ENCODE assay signal across 21 cellular contexts in the genomic region with DNA sequence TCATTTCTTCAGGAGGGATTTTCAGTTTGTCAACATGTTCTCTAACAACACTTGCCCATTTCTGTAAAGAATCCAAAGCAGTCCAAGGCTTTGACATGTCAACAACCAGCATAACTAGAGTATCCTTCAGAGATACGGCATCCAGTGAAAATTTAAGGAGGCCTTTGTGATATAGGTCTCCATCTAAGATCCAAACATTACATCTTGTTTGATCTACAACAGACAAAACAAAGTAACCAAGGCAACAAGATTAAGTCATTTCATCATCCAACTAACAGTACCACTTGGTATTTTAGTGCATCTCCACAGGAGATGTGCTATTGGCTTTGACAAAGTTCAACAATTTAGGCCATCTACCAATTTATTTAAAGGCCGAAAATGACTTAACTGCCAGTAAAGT. TPM values are rescaled to one million over a fixed set of nuclear protein-coding genes. Genes with fewer than 3 reads are reported as not detected.
DNase-seq lines count a peak whose midpoint lies in the region; ATAC-seq and TF ChIP-seq lines count a peak whose summit lies in the region.
"Had no signal": no experiment of that assay in that cellular context is flagged by ENCODE, and none has a peak within 500 bp of the region (broad histone marks: within the 10 kb centered on the region; RNA-seq: fewer than 3 reads in every experiment).

No MANE protein-coding gene starts in this region.

- H3K27ac ChIP-seq in IMR-90 (ENCODE audit: insufficient read depth, low read length) (no peak overlapping the region), mammary epithelial cell (ENCODE audit: insufficient read depth, low read depth, low read length) (no peak overlapping the region), mesenchymal stem cell (ENCODE audit: low read length, poor library complexity, severe bottlenecking) (no peak overlapping the region), dorsolateral prefrontal cortex (peak overlapping the region in 2 of 59 donors; percentile 8 to 32)
- H3K27ac ChIP-seq: ascending aorta, sigmoid colon, SJSA1, vagina had no signal

- no peak for TF ChIP-seq RAD21 in IMR-90 (IDR thresholded peaks at IDR 0.05; ENCODE audit: low read length)

- WGBS in IMR-90 (ENCODE audit: extremely low coverage in 2 of 2, insufficient read length in 1 of 2), 2 experiments = no CpG with 5 or more reads among the region's 2 CpGs
- 92% methylated on average over 2 of the region's 2 CpGs for WGBS in mammary epithelial cell (ENCODE audit: low coverage, missing lambda C conversion rate)
- 93% methylated on average over 2 of the region's 2 CpGs for WGBS in mesenchymal stem cell

- no peak overlapping the region for H2AK9ac ChIP-seq in IMR-90 (replicated peaks; ENCODE audit: low read depth, low read length, poor library complexity)

- H3K23ac ChIP-seq in IMR-90 (ENCODE audit: low read depth, low read length) (no peak overlapping the region), mesenchymal stem cell (ENCODE audit: low read length in 2 of 2) (no peak overlapping the region)

- intact Hi-C loops in IMR-90 (cut with micrococcal nuclease) (no loop called here), mammary epithelial cell (cut with micrococcal nuclease) (no loop called here), dorsolateral prefrontal cortex (cut with DNase I) (no loop called here)

- no peak overlapping the region for H3K4me3 Mint-ChIP-seq in T-helper 2 cell treated with Interferon-gamma antibody and Interleukin-4, amounts not matched to agents 5 μg/mL and 100 μg/mL, for 36 hours
- no peak overlapping the region for H3K4me3 Mint-ChIP-seq in effector memory CD8-positive, alpha-beta T cell

- H4K8ac ChIP-seq in IMR-90 (ENCODE audit: low read depth in 2 of 2, low read length in 2 of 2) = no peak overlapping the region
- no peak overlapping the region for H4K8ac ChIP-seq in mesenchymal stem cell (ENCODE audit: low read length)

- no peak overlapping the region for H3K4me3 ChIP-seq in IMR-90 (ENCODE audit: insufficient read depth, low read depth, low read length)
- H3K4me3 ChIP-seq in mammary epithelial cell (replicated peaks in 1 of 3; ENCODE audit: insufficient read depth in 1 of 3, low read depth in 2 of 3, low read length in 3 of 3) = no peak overlapping the region
- H3K4me3 ChIP-seq in mesenchymal stem cell (ENCODE audit: insufficient read depth in 1 of 2, low read depth in 1 of 2, low read length in 2 of 2) = no peak overlapping the region
- no peak overlapping the region for H3K4me3 ChIP-seq in dorsolateral prefrontal cortex
- H3K4me3 ChIP-seq: ascending aorta, sigmoid colon, SJSA1, vagina had no signal

- H3K4me2 ChIP-seq in IMR-90 (ENCODE audit: low read depth, low read length) (no peak overlapping the region), mammary epithelial cell (ENCODE audit: insufficient read depth, low read depth, low read length) (no peak overlapping the region), mesenchymal stem cell (ENCODE audit: low read length, poor library complexity, severe bottlenecking) (no peak overlapping the region)

- peaks cover 63% of the 10 kb centered on the region for H3K79me2 ChIP-seq in mammary epithelial cell (ENCODE audit: insufficient read depth, low read length)

- peaks cover 6% of the 10 kb centered on the region for H3K4me1 Mint-ChIP-seq in T-helper 2 cell treated with Interferon-gamma antibody and Interleukin-4, amounts not matched to agents 5 μg/mL and 100 μg/mL, for 36 hours (ENCODE audit: low read depth)
- peaks cover 12 to 14% of the 10 kb centered on the region in 2 donors for H3K4me1 Mint-ChIP-seq in effector memory CD8-positive, alpha-beta T cell (ENCODE audit: low read depth in 2 of 2)

- H3K27me3 ChIP-seq in IMR-90 (ENCODE audit: control insufficient read depth, insufficient read depth, low read length) (no peaks in the 10 kb centered on the region), mammary epithelial cell (ENCODE audit: insufficient read depth, low read length) (no peaks in the 10 kb centered on the region), mesenchymal stem cell (ENCODE audit: control insufficient read depth in 1 of 2, insufficient read depth in 1 of 2, low read length in 2 of 2) (no peaks in the 10 kb centered on the region), dorsolateral prefrontal cortex (no peaks in the 10 kb centered on the region)
- H3K27me3 ChIP-seq: ascending aorta, sigmoid colon, SJSA1, vagina had no signal

- H2BK15ac ChIP-seq in IMR-90 (ENCODE audit: low read depth, low read length) = no peak overlapping the region
- no peak overlapping the region for H2BK15ac ChIP-seq in mesenchymal stem cell (ENCODE audit: low read depth, poor library complexity, severe bottlenecking)

- no peak overlapping the region for H2BK120ac ChIP-seq in IMR-90 (ENCODE audit: low read depth, low read length)
- H2BK120ac ChIP-seq in mesenchymal stem cell (ENCODE audit: low read depth, low read length) = no peak overlapping the region

- no peak overlapping the region for H2BK20ac ChIP-seq in IMR-90 (ENCODE audit: low read depth, low read length)

- in situ Hi-C loops in IMR-90 (cut with MboI; ENCODE audit: low sequenced_read_pairs) = no loop called here
- in situ Hi-C loops in mammary epithelial cell (cut with MboI; ENCODE audit: low sequenced_read_pairs in 2 of 2) = no loop called here

- no peak for TF ChIP-seq POLR2A in IMR-90 (IDR thresholded peaks at IDR 0.05; ENCODE audit: low read depth, low read length)

- H4K20me1 ChIP-seq in IMR-90 (ENCODE audit: insufficient read depth, low read length) = peaks cover 6% of the 10 kb centered on the region
- H4K20me1 ChIP-seq in mammary epithelial cell (ENCODE audit: insufficient read depth, low read length) = no peaks in the 10 kb centered on the region

- H3K9ac ChIP-seq in IMR-90 (ENCODE audit: low read depth, low read length) (no peak overlapping the region), mammary epithelial cell (ENCODE audit: insufficient read depth, low read length) (no peak overlapping the region), mesenchymal stem cell (ENCODE audit: low read length) (no peak overlapping the region)

- H3K79me1 ChIP-seq in IMR-90 (ENCODE audit: low read depth in 1 of 2, low read length in 2 of 2) (peaks cover 17 to 33% of the 10 kb centered on the region in 2 experiments), mesenchymal stem cell (replicated peaks; ENCODE audit: low read length, poor library complexity, severe bottlenecking) (peaks cover 19% of the 10 kb centered on the region)

- no peaks in the 10 kb centered on the region for H3K27me3 Mint-ChIP-seq in T-helper 2 cell treated with Interferon-gamma antibody and Interleukin-4, amounts not matched to agents 5 μg/mL and 100 μg/mL, for 36 hours (ENCODE audit: low read depth)
- no peaks in the 10 kb centered on the region for H3K27me3 Mint-ChIP-seq in effector memory CD8-positive, alpha-beta T cell

- H3K27ac Mint-ChIP-seq in T-helper 2 cell treated with Interferon-gamma antibody and Interleukin-4, amounts not matched to agents 5 μg/mL and 100 μg/mL, for 36 hours = peak overlapping the region; percentile 45
- H3K27ac Mint-ChIP-seq in effector memory CD8-positive, alpha-beta T cell = no peak overlapping the region

- H3K4ac ChIP-seq in IMR-90 (ENCODE audit: low read depth, low read length) = no peak overlapping the region
- no peak overlapping the region for H3K4ac ChIP-seq in mesenchymal stem cell (ENCODE audit: low read depth in 1 of 2, low read length in 2 of 2)

- no peak overlapping the region for H4K91ac ChIP-seq in IMR-90 (ENCODE audit: insufficient read depth, low read depth, low read length)
- no peak overlapping the region for H4K91ac ChIP-seq in mesenchymal stem cell (ENCODE audit: low read length)

- no peak for DNase-seq in T-helper 2 cell treated with Interferon-gamma antibody and Interleukin-4, amounts not matched to agents 5 μg/mL and 100 μg/mL, for 36 hours (ENCODE audit: low spot score)
- DNase-seq in T-helper 2 cell (no peak), IMR-90 (no peak), mammary epithelial cell (no peak), mesenchymal stem cell (peak; percentile 34), dorsolateral prefrontal cortex (no peak), 8988T (no peak)
- DNase-seq in effector memory CD8-positive, alpha-beta T cell = no peak
- DNase-seq: ACHN; activated CD4-positive, CD25-positive, alpha-beta regulatory T cell; activated gamma-delta T cell treated with Interleukin-2 at 50 U/mL for 16 hours; erythroblast; kidney; MM.1S; NCI-H2029; NCI-H524; sigmoid colon; stimulated activated CD4-positive, alpha-beta T cell treated with anti-CD3 and anti-CD28 coated beads, Interleukin-1b, Interleukin-23, amount 100 ng/mL, for 48 hours had no signal

- H3K9me3 Mint-ChIP-seq in T-helper 2 cell treated with Interferon-gamma antibody and Interleukin-4, amounts not matched to agents 5 μg/mL and 100 μg/mL, for 36 hours = no peaks in the 10 kb centered on the region
- H3K9me3 Mint-ChIP-seq in effector memory CD8-positive, alpha-beta T cell = no peaks in the 10 kb centered on the region

- CTCF ChIA-PET in IMR-90 (lab: Yijun Ruan, JAX) = no interaction called here
- CTCF ChIA-PET in mammary epithelial cell (lab: Charles Lee; ENCODE audit: low non-redundant PET) = no interaction called here

- ATAC-seq in IMR-90 (ENCODE audit: low read depth) = no peak
- no peak for ATAC-seq in effector memory CD8-positive, alpha-beta T cell (replicated peaks)

- TF ChIP-seq CTCF in IMR-90 (conservative IDR thresholded peaks at IDR 0.05; ENCODE audit: low read depth, low read length) (no peak), mammary epithelial cell (conservative IDR thresholded peaks at IDR 0.05 in 1 of 2, IDR thresholded peaks at IDR 0.05 in 1 of 2; ENCODE audit: extremely low read depth in 1 of 2, insufficient read depth in 1 of 2, low read depth in 1 of 2, low read length in 2 of 2) (no peak), dorsolateral prefrontal cortex (IDR thresholded peaks at IDR 0.05 in 54 of 56, conservative IDR thresholded peaks at IDR 0.05 in 2 of 56; ENCODE audit: low read depth in 1 of 56, partially characterized antibody in 56 of 56) (no peak)

- H2BK12ac ChIP-seq in mesenchymal stem cell (ENCODE audit: low read length in 2 of 2) = no peak overlapping the region

- H3K9me3 ChIP-seq in IMR-90 (ENCODE audit: control insufficient read depth, insufficient read depth, low read length) = no peaks in the 10 kb centered on the region
- no peaks in the 10 kb centered on the region for H3K9me3 ChIP-seq in mammary epithelial cell (replicated peaks; ENCODE audit: insufficient read depth, low read length)
- H3K9me3 ChIP-seq in mesenchymal stem cell (ENCODE audit: control insufficient read depth, low read length) = no peaks in the 10 kb centered on the region
- H3K9me3 ChIP-seq: ascending aorta, sigmoid colon, SJSA1, vagina had no signal

- peaks cover 12% of the 10 kb centered on the region; the same call in 1 of the 2 replicates for H3K9me1 ChIP-seq in IMR-90 (ENCODE audit: insufficient read depth, low read length)

- H3K36me3 ChIP-seq in IMR-90 (ENCODE audit: control insufficient read depth, insufficient read depth, low read length) (0 out of 2 replicates have a peak, but pooled peaks cover 2% of the 10 kb centered on the region), mammary epithelial cell (ENCODE audit: insufficient read depth, low read length) (no peaks in the 10 kb centered on the region), mesenchymal stem cell (ENCODE audit: control insufficient read depth in 1 of 2, insufficient read depth in 2 of 2, low read depth in 1 of 2, low read length in 2 of 2) (peaks cover 0 to 5% of the 10 kb centered on the region in 2 experiments)

- dilution Hi-C loops in IMR-90 (cut with HindIII; ENCODE audit: low sequenced_read_pairs, unreplicated experiment) (no loop called here), mammary epithelial cell (cut with HindIII; ENCODE audit: low sequenced_read_pairs) (no loop called here)

- H3K4me1 ChIP-seq in IMR-90 (ENCODE audit: control insufficient read depth, insufficient read depth, low read length) = no peaks in the 10 kb centered on the region
- H3K4me1 ChIP-seq in mammary epithelial cell (ENCODE audit: insufficient read depth, low read length) = no peaks in the 10 kb centered on the region
- peaks cover 6% of the 10 kb centered on the region for H3K4me1 ChIP-seq in mesenchymal stem cell (ENCODE audit: control insufficient read depth, insufficient read depth, low read depth, low read length)
- H3K4me1 ChIP-seq: ascending aorta, SJSA1, vagina had no signal

- POLR2A ChIA-PET in IMR-90 (lab: Charles Lee; ENCODE audit: unreplicated experiment) = no interaction called here

- peaks cover 9% of the 10 kb centered on the region for H3K36me3 Mint-ChIP-seq in T-helper 2 cell treated with Interferon-gamma antibody and Interleukin-4, amounts not matched to agents 5 μg/mL and 100 μg/mL, for 36 hours (ENCODE audit: low read depth)
- H3K36me3 Mint-ChIP-seq in effector memory CD8-positive, alpha-beta T cell (ENCODE audit: insufficient read depth) = peaks cover 34% of the 10 kb centered on the region

- H4K5ac ChIP-seq in IMR-90 (ENCODE audit: low read depth, low read length) = no peak overlapping the region

- H2BK5ac ChIP-seq in IMR-90 (ENCODE audit: low read depth, low read length, poor library complexity, severe bottlenecking) (no peak overlapping the region), mesenchymal stem cell (ENCODE audit: low read depth, low read length, poor library complexity, severe bottlenecking) (no peak overlapping the region)

- H3K14ac ChIP-seq in IMR-90 (replicated peaks; ENCODE audit: low read depth, low read length) = no peak overlapping the region
- no peak overlapping the region for H3K14ac ChIP-seq in mesenchymal stem cell (ENCODE audit: low read length in 2 of 2)

- H3K18ac ChIP-seq in IMR-90 (ENCODE audit: low read depth, low read length) (no peak overlapping the region), mesenchymal stem cell (ENCODE audit: low read depth in 1 of 2, low read length in 2 of 2) (no peak overlapping the region)

- no peak overlapping the region for H2AFZ ChIP-seq in IMR-90 (replicated peaks; ENCODE audit: low read length, poor library complexity)
- no peak overlapping the region for H2AFZ ChIP-seq in mammary epithelial cell (ENCODE audit: low read depth, low read length)
- H2AFZ ChIP-seq in mesenchymal stem cell (ENCODE audit: low read depth, low read length) = no peak overlapping the region

- no peak overlapping the region for H3K56ac ChIP-seq in IMR-90 (ENCODE audit: extremely low read depth, insufficient read depth, low read length)

- H2AK5ac ChIP-seq in IMR-90 (ENCODE audit: low read depth, low read length) (no peak overlapping the region), mesenchymal stem cell (ENCODE audit: low read length, severe bottlenecking) (no peak overlapping the region)

- BruUV-seq in IMR-90 (replicated peaks; lab: Mats Ljungman, UMichigan) (no TSS peak), mammary epithelial cell (replicated peaks; lab: Mats Ljungman, UMichigan) (TSS peak; percentile 22)

RNA-seq across cellular contexts. Expression of gene DYNC1LI1, which starts 25.8 kb away (rescaled TPM):
- total RNA-seq in IMR-90 (2012; rRNA removed) (30.8 and 45.0 TPM in 2 replicates), mammary epithelial cell (10 to 100 TPM; 30.2 to 43.8 TPM), dorsolateral prefrontal cortex (10 to 100 TPM; 31.2 to 67.3 (median 50.5) TPM)
- polyA plus RNA-seq in IMR-90 (2012; rRNA removed) (22.8 and 25.2 TPM in 2 replicates), mammary epithelial cell (20.8 TPM)
- 9.4 and 19.1 TPM in 2 replicates for polyA plus RNA-seq in IMR-90 (2012; cell fraction: cytosol; rRNA removed)
- polyA plus RNA-seq in IMR-90 (2012; cell fraction: nucleus; rRNA removed; ENCODE audit: low replicate concordance) = 6.9 and 11.9 TPM in 2 replicates
- 23.3 TPM for polyA minus RNA-seq in mammary epithelial cell
- polyA plus RNA-seq in mesenchymal stem cell (2013, experiment 1 of 2) = 29.1 TPM
- polyA plus RNA-seq in mesenchymal stem cell (2013, experiment 2 of 2) = 28.6 TPM

RNA-seq across cellular contexts. Expression of gene CMTM6, which starts 42.2 kb away (rescaled TPM):
- total RNA-seq in IMR-90 (2012; rRNA removed) (36.6 and 85.0 TPM in 2 replicates), mammary epithelial cell (100 to 1,000 TPM in 1 of 2 donors, 10 to 100 TPM in 1; 70.0 to 174 TPM), dorsolateral prefrontal cortex (10 to 100 TPM in 73 of 120 experiments, 1 to 10 TPM in 47; 6.4 to 19.8 (median 10.5) TPM)
- polyA plus RNA-seq in IMR-90 (2012; rRNA removed) (21.3 and 29.4 TPM in 2 replicates), mammary epithelial cell (43.6 TPM)
- 6.5 and 13.3 TPM in 2 replicates for polyA plus RNA-seq in IMR-90 (2012; cell fraction: cytosol; rRNA removed)
- 1.8 and 8.1 TPM in 2 replicates for polyA plus RNA-seq in IMR-90 (2012; cell fraction: nucleus; rRNA removed; ENCODE audit: low replicate concordance)
- polyA minus RNA-seq in mammary epithelial cell = 44.9 TPM
- 80.4 TPM for polyA plus RNA-seq in mesenchymal stem cell (2013, experiment 1 of 2)
- 85.5 TPM for polyA plus RNA-seq in mesenchymal stem cell (2013, experiment 2 of 2)
